In the genomic region with DNA sequence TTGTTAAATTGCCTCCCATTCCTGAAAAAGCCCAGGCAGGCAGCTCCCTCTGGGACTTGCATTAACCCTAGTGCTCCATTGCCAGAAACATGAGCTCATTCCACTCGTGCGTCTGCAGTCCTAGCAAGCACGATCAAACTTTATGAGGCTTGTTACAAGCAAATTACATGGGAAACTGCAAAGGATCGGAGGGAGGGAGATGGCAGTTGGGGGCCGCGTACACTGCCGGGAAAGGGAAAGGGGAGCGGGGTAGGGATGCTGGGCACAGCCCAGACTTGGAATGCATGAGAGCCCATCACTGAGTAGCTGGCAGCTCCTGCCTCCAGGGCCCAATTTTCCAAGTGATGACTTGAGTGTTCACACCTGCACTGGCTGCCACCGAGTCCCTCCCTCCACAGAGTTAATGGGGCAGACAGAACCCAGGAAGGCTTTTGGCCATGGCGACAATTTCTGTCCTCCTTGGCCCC, we compare ENCODE assay signal across 1 cellular context.
TF ChIP-seq lines count a peak whose summit lies in the region.

No MANE protein-coding gene starts in this region.

TF ChIP-seq in HEK293, 187 proteins besides CTCF, POLR2A, EP300 and RAD21 (continued from another document and continues in another):
- TF ChIP-seq, protein P1, sequence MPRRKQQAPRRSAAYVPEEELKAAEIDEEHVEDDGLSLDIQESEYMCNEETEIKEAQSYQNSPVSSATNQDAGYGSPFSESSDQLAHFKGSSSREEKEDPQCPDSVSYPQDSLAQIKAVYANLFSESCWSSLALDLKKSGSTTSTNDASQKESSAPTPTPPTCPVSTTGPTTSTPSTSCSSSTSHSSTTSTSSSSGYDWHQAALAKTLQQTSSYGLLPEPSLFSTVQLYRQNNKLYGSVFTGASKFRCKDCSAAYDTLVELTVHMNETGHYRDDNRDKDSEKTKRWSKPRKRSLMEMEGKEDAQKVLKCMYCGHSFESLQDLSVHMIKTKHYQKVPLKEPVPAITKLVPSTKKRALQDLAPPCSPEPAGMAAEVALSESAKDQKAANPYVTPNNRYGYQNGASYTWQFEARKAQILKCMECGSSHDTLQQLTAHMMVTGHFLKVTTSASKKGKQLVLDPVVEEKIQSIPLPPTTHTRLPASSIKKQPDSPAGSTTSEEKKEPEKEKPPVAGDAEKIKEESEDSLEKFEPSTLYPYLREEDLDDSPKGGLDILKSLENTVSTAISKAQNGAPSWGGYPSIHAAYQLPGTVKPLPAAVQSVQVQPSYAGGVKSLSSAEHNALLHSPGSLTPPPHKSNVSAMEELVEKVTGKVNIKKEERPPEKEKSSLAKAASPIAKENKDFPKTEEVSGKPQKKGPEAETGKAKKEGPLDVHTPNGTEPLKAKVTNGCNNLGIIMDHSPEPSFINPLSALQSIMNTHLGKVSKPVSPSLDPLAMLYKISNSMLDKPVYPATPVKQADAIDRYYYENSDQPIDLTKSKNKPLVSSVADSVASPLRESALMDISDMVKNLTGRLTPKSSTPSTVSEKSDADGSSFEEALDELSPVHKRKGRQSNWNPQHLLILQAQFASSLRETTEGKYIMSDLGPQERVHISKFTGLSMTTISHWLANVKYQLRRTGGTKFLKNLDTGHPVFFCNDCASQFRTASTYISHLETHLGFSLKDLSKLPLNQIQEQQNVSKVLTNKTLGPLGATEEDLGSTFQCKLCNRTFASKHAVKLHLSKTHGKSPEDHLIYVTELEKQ (tag by site-specific recombination; IDR thresholded peaks at IDR 0.05; ENCODE audit: borderline replicate concordance), result peak; percentile 66; the same call in 1 of the 2 replicates
- TF ChIP-seq ZNF555 (tag by site-specific recombination; conservative IDR thresholded peaks at IDR 0.05) (no peak), GLIS1 (tag by site-specific recombination; IDR thresholded peaks at IDR 0.05) (peak; percentile 97), ZNF580 (tag by site-specific recombination; IDR thresholded peaks at IDR 0.05) (peak; percentile 69), BCL11B (tag by site-specific recombination; IDR thresholded peaks at IDR 0.05; ENCODE audit: low read depth) (peak; percentile 68; the same call in 1 of the 2 replicates), ZNF768 (tag by site-specific recombination; IDR thresholded peaks at IDR 0.05) (no peak), ZFP41 (tag by site-specific recombination; IDR thresholded peaks at IDR 0.05; ENCODE audit: borderline replicate concordance) (no peak), ZNF488 (tag by site-specific recombination; IDR thresholded peaks at IDR 0.05) (no peak), ZFHX2 (tag by site-specific recombination; conservative IDR thresholded peaks at IDR 0.05) (no peak), ZNF266 (tag by site-specific recombination; IDR thresholded peaks at IDR 0.05; ENCODE audit: low read depth) (no peak), ZNF610 (tag by site-specific recombination; IDR thresholded peaks at IDR 0.05; ENCODE audit: borderline replicate concordance) (0 out of 2 replicates have a peak, but pooled peaks have one; percentile 41), GLI2 (tag by site-specific recombination; IDR thresholded peaks at IDR 0.05; ENCODE audit: borderline replicate concordance, low read depth) (peak; percentile 94), ZNF76 (tag by site-specific recombination; IDR thresholded peaks at IDR 0.05; ENCODE audit: borderline replicate concordance, low read depth) (0 out of 2 replicates have a peak, but pooled peaks have one; percentile 36), SP7 (tag by site-specific recombination; IDR thresholded peaks at IDR 0.05) (peak; percentile 96), ATF2 (tag by site-specific recombination; IDR thresholded peaks at IDR 0.05; ENCODE audit: low read depth) (peak; percentile 86), HIC1 (tag by site-specific recombination; IDR thresholded peaks at IDR 0.05) (peak; percentile 95), ZBTB17 (tag by site-specific recombination; IDR thresholded peaks at IDR 0.05) (peak; percentile 82), SP3 (tag by site-specific recombination; IDR thresholded peaks at IDR 0.05) (no peak), ZNF629 (tag by site-specific recombination; IDR thresholded peaks at IDR 0.05) (peak; percentile 81), ZBTB8A (tag by site-specific recombination; IDR thresholded peaks at IDR 0.05) (peak; percentile 78), BCL11A (tag by site-specific recombination; IDR thresholded peaks at IDR 0.05; ENCODE audit: low read depth) (peak; percentile 49; the same call in 1 of the 2 replicates), ZNF830 (tag by site-specific recombination; IDR thresholded peaks at IDR 0.05; ENCODE audit: low read depth) (no peak), ZBTB10 (tag by site-specific recombination; IDR thresholded peaks at IDR 0.05) (no peak), ZNF394 (tag by site-specific recombination; IDR thresholded peaks at IDR 0.05; ENCODE audit: borderline replicate concordance) (peak; percentile 54; the same call in 1 of the 2 replicates)
- TF ChIP-seq, protein P2, sequence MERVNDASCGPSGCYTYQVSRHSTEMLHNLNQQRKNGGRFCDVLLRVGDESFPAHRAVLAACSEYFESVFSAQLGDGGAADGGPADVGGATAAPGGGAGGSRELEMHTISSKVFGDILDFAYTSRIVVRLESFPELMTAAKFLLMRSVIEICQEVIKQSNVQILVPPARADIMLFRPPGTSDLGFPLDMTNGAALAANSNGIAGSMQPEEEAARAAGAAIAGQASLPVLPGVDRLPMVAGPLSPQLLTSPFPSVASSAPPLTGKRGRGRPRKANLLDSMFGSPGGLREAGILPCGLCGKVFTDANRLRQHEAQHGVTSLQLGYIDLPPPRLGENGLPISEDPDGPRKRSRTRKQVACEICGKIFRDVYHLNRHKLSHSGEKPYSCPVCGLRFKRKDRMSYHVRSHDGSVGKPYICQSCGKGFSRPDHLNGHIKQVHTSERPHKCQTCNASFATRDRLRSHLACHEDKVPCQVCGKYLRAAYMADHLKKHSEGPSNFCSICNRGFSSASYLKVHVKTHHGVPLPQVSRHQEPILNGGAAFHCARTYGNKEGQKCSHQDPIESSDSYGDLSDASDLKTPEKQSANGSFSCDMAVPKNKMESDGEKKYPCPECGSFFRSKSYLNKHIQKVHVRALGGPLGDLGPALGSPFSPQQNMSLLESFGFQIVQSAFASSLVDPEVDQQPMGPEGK (tag by site-specific recombination; IDR thresholded peaks at IDR 0.05), result peak; percentile 84
- TF ChIP-seq, protein P3, sequence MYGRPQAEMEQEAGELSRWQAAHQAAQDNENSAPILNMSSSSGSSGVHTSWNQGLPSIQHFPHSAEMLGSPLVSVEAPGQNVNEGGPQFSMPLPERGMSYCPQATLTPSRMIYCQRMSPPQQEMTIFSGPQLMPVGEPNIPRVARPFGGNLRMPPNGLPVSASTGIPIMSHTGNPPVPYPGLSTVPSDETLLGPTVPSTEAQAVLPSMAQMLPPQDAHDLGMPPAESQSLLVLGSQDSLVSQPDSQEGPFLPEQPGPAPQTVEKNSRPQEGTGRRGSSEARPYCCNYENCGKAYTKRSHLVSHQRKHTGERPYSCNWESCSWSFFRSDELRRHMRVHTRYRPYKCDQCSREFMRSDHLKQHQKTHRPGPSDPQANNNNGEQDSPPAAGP (tag by site-specific recombination; IDR thresholded peaks at IDR 0.05), result peak; percentile 97
- TF ChIP-seq, protein P4, sequence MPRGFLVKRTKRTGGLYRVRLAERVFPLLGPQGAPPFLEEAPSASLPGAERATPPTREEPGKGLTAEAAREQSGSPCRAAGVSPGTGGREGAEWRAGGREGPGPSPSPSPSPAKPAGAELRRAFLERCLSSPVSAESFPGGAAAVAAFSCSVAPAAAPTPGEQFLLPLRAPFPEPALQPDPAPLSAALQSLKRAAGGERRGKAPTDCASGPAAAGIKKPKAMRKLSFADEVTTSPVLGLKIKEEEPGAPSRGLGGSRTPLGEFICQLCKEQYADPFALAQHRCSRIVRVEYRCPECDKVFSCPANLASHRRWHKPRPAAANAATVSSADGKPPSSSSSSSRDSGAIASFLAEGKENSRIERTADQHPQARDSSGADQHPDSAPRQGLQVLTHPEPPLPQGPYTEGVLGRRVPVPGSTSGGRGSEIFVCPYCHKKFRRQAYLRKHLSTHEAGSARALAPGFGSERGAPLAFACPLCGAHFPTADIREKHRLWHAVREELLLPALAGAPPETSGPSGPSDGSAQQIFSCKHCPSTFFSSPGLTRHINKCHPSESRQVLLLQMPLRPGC (tag by site-specific recombination; IDR thresholded peaks at IDR 0.05), result peak; percentile 96
- TF ChIP-seq, protein P5, sequence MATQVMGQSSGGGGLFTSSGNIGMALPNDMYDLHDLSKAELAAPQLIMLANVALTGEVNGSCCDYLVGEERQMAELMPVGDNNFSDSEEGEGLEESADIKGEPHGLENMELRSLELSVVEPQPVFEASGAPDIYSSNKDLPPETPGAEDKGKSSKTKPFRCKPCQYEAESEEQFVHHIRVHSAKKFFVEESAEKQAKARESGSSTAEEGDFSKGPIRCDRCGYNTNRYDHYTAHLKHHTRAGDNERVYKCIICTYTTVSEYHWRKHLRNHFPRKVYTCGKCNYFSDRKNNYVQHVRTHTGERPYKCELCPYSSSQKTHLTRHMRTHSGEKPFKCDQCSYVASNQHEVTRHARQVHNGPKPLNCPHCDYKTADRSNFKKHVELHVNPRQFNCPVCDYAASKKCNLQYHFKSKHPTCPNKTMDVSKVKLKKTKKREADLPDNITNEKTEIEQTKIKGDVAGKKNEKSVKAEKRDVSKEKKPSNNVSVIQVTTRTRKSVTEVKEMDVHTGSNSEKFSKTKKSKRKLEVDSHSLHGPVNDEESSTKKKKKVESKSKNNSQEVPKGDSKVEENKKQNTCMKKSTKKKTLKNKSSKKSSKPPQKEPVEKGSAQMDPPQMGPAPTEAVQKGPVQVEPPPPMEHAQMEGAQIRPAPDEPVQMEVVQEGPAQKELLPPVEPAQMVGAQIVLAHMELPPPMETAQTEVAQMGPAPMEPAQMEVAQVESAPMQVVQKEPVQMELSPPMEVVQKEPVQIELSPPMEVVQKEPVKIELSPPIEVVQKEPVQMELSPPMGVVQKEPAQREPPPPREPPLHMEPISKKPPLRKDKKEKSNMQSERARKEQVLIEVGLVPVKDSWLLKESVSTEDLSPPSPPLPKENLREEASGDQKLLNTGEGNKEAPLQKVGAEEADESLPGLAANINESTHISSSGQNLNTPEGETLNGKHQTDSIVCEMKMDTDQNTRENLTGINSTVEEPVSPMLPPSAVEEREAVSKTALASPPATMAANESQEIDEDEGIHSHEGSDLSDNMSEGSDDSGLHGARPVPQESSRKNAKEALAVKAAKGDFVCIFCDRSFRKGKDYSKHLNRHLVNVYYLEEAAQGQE (tag by site-specific recombination; IDR thresholded peaks at IDR 0.05), result no peak
- TF ChIP-seq, protein P6, sequence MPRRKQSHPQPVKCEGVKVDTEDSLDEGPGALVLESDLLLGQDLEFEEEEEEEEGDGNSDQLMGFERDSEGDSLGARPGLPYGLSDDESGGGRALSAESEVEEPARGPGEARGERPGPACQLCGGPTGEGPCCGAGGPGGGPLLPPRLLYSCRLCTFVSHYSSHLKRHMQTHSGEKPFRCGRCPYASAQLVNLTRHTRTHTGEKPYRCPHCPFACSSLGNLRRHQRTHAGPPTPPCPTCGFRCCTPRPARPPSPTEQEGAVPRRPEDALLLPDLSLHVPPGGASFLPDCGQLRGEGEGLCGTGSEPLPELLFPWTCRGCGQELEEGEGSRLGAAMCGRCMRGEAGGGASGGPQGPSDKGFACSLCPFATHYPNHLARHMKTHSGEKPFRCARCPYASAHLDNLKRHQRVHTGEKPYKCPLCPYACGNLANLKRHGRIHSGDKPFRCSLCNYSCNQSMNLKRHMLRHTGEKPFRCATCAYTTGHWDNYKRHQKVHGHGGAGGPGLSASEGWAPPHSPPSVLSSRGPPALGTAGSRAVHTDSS (tag by site-specific recombination; IDR thresholded peaks at IDR 0.05), result no peak
